ENCODE assay signal across 22 cellular contexts in the genomic region with DNA sequence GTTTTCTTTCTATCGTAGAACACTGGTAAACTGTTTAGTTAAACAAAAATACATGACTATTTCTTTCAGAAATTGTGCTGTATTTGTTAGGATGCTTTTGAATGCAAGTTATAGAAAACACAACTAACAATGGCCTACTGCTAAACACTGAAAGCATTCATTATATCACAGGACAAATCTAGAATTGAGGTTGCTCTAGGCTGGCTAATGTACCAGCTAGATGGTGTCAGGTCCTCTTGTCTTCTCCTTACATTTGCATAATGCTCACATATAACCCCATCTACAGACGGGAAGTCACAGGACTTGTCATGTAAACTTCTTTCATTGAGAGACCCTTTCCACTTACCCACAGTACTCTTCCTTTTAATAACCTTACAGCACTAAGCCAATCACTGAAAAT.
DNase-seq lines count a peak whose midpoint lies in the region; ATAC-seq, FAIRE-seq and TF ChIP-seq lines count a peak whose summit lies in the region.
"Had no signal": no experiment of that assay in that cellular context is flagged by ENCODE, and none has a peak within 500 bp of the region (broad histone marks: within the 10 kb centered on the region; RNA-seq: fewer than 3 reads in every experiment).

No MANE protein-coding gene starts in this region.

- no peaks in the 10 kb centered on the region for H3K4me1 ChIP-seq in GM12878 (ENCODE audit: control insufficient read depth, insufficient read depth, low read length)
- no peaks in the 10 kb centered on the region for H3K4me1 ChIP-seq in neural progenitor cell

- no peaks in the 10 kb centered on the region for H3K36me3 Mint-ChIP-seq in neural progenitor cell
- H3K36me3 Mint-ChIP-seq: CD8-positive, alpha-beta T cell had no signal

- no peak for TF ChIP-seq EP300 in GM12878 (IDR thresholded peaks at IDR 0.05; ENCODE audit: borderline replicate concordance in 1 of 2, control insufficient read depth in 1 of 2, low read depth in 2 of 2, low read length in 2 of 2)

- BruUV-seq in GM12878 (replicated peaks; lab: Mats Ljungman, UMichigan): no TSS peak

- H3K9ac ChIP-seq in GM12878 (ENCODE audit: control insufficient read depth, insufficient read depth, low read length) (no peak overlapping the region), neural progenitor cell (no peak overlapping the region)
- H3K9ac ChIP-seq: KMS-11 had no signal

- H3K9me3 ChIP-seq in GM12878 (replicated peaks; ENCODE audit: control insufficient read depth, insufficient read depth, low read length) (no peaks in the 10 kb centered on the region), neural progenitor cell (ENCODE audit: low read depth) (no peaks in the 10 kb centered on the region)

- H3K27ac ChIP-seq in GM12878 (ENCODE audit: control insufficient read depth, insufficient read depth): no peak overlapping the region
- H3K27ac ChIP-seq in neural progenitor cell: no peak overlapping the region
- H3K27ac ChIP-seq: C4-2B, KMS-11, RWPE1, SK-N-MC had no signal

- H4K20me1 ChIP-seq in GM12878 (ENCODE audit: control insufficient read depth, insufficient read depth) (no peaks in the 10 kb centered on the region), neural progenitor cell (ENCODE audit: low read depth) (no peaks in the 10 kb centered on the region)

- 0% methylated on average over 2 of the region's 2 CpGs for WGBS in GM12878 (ENCODE audit: insufficient coverage, insufficient replicate concordance, low lambda C conversion rate, missing lambda C conversion rate)

- H3K79me2 ChIP-seq in GM12878 (ENCODE audit: control insufficient read depth, insufficient read depth, low read length) (no peaks in the 10 kb centered on the region), neural progenitor cell (ENCODE audit: low read depth) (no peaks in the 10 kb centered on the region)

- H3K9me3 Mint-ChIP-seq in neural progenitor cell: no peaks in the 10 kb centered on the region

- H3K4me1 Mint-ChIP-seq in neural progenitor cell: no peaks in the 10 kb centered on the region
- H3K4me1 Mint-ChIP-seq: B cell had no signal

- H3K27me3 Mint-ChIP-seq in neural progenitor cell (ENCODE audit: insufficient read depth, low read depth): peaks cover 2% of the 10 kb centered on the region
- H3K27me3 Mint-ChIP-seq: B cell had no signal

- intact Hi-C loops in GM12878 (cut with micrococcal nuclease; ENCODE audit: unreplicated experiment) (no loop called here), posterior vena cava (cut with DNase I) (no loop called here)

- in situ Hi-C loops in GM12878 (cut with MboI): no loop called here

- RAD21 ChIA-PET in GM12878 (lab: Charles Lee; ENCODE audit: unreplicated experiment): interaction anchor here (1.2 to 2.7 kb wide), 4 partner anchors 29 to 434 kb away, joined by 3 to 7 read pairs (median 4); no protein-coding TSS in a partner anchor

- no peak for TF ChIP-seq RAD21 in GM12878 (IDR thresholded peaks at IDR 0.05; ENCODE audit: insufficient read depth, low read depth, low read length)

- H3K4me3 Mint-ChIP-seq in neural progenitor cell: no peak overlapping the region
- H3K4me3 Mint-ChIP-seq: B cell; CD8-positive, alpha-beta T cell had no signal

- H2AFZ ChIP-seq in GM12878 (ENCODE audit: control insufficient read depth, low read depth, low read length): no peak overlapping the region
- peak overlapping the region; percentile 24 for H2AFZ ChIP-seq in neural progenitor cell (replicated peaks)

- CTCF ChIA-PET in GM12878 (lab: Yijun Ruan, JAX): interaction anchor here (0.9 to 1.5 kb wide), 5 partner anchors 9 to 51 kb away, joined by 3 to 4 read pairs (median 3); no protein-coding TSS in a partner anchor

- no peaks in the 10 kb centered on the region for H3K27me3 ChIP-seq in GM12878 (replicated peaks in 1 of 2; ENCODE audit: control insufficient read depth in 2 of 2, insufficient read depth in 2 of 2, low read length in 1 of 2)
- no peaks in the 10 kb centered on the region for H3K27me3 ChIP-seq in neural progenitor cell

- TF ChIP-seq CTCF in GM12878 (IDR thresholded peaks at IDR 0.05 in 2 of 3, conservative IDR thresholded peaks at IDR 0.05 in 1 of 3; ENCODE audit: control insufficient read depth in 2 of 3, extremely low read depth in 1 of 3, insufficient read depth in 1 of 3, low read depth in 3 of 3, low read length in 3 of 3): no peak
- TF ChIP-seq CTCF in neural progenitor cell (IDR thresholded peaks at IDR 0.05): no peak

- DNase-seq in GM12878 (ENCODE audit: low read depth, low spot score): no peak
- DNase-seq in foreskin melanocyte: peak; percentile 83
- no peak for DNase-seq in neural progenitor cell (ENCODE audit: low spot score)
- no peak for DNase-seq in erythroblast (lab: John Stamatoyannopoulos, UW)
- no peak for DNase-seq in urothelium cell line (ENCODE audit: low spot score)
- no peak for DNase-seq in posterior vena cava (ENCODE audit: low spot score)
- DNase-seq: CD8-positive, alpha-beta T cell; DMS153; IMR-90; MM.1S; NCI-H2029; NCI-H69; SHP77 had no signal

- FAIRE-seq in GM12878 (lab: Jason Lieb, UNC) (no peak), urothelium cell line (lab: Jason Lieb, UNC) (no peak)
- FAIRE-seq: GM19239 had no signal

- no peaks in the 10 kb centered on the region for H3F3A ChIP-seq in neural progenitor cell (ENCODE audit: low read depth)

- SMC1A ChIA-PET in GM12878 (lab: Charles Lee; ENCODE audit: uncharacterized antibody, unreplicated experiment): interaction anchor here (0.8 to 1.9 kb wide), 7 partner anchors 9 to 229 kb away, joined by 3 to 6 read pairs (median 3); no protein-coding TSS in a partner anchor

- POLR2A ChIA-PET in GM12878 (lab: Charles Lee): no interaction called here

- H3K4me2 ChIP-seq in GM12878 (ENCODE audit: control insufficient read depth, insufficient read depth) (no peak overlapping the region), neural progenitor cell (no peak overlapping the region)
- H3K4me2 ChIP-seq: KMS-11 had no signal

- ATAC-seq in GM12878 (peak; percentile 40), HG02623 (IDR thresholded peaks at IDR 0.05; ENCODE audit: unreplicated experiment) (no peak)
- ATAC-seq: CD8-positive, alpha-beta T cell; HCT116; Panc1 had no signal

- H3K36me3 ChIP-seq in GM12878 (ENCODE audit: control insufficient read depth in 2 of 2, insufficient read depth in 2 of 2, low read length in 1 of 2) (no peaks in the 10 kb centered on the region), neural progenitor cell (no peaks in the 10 kb centered on the region)

- no peak overlapping the region for H3K4me3 ChIP-seq in GM12878
- no peak overlapping the region for H3K4me3 ChIP-seq in neural progenitor cell
- H3K4me3 ChIP-seq: SK-N-MC had no signal

- TF ChIP-seq POLR2A in GM12878 (IDR thresholded peaks at IDR 0.05; ENCODE audit: low read depth, low read length): no peak
- no peak for TF ChIP-seq POLR2A in erythroblast (IDR thresholded peaks at IDR 0.05; ENCODE audit: low read length)

- H3K27ac Mint-ChIP-seq in neural progenitor cell: no peak overlapping the region
- H3K27ac Mint-ChIP-seq: B cell; CD8-positive, alpha-beta T cell had no signal

TF ChIP-seq in GM12878, 131 proteins besides CTCF, POLR2A, EP300 and RAD21:
- TF ChIP-seq TBL1XR1 (IDR thresholded peaks at IDR 0.05; ENCODE audit: low read depth, low read length) (no peak), NRF1 (conservative IDR thresholded peaks at IDR 0.05; ENCODE audit: low read depth, low read length) (no peak), MEF2A (IDR thresholded peaks at IDR 0.05; ENCODE audit: insufficient read depth, low read depth, low read length) (no peak), SRF (IDR thresholded peaks at IDR 0.05; ENCODE audit: low read depth in 2 of 2, low read length in 2 of 2) (no peak), SIN3A (IDR thresholded peaks at IDR 0.05; ENCODE audit: low read depth, low read length) (no peak), ASH2L (IDR thresholded peaks at IDR 0.05; ENCODE audit: borderline replicate concordance, low read depth) (no peak), ATF7 (IDR thresholded peaks at IDR 0.05; ENCODE audit: low read depth) (no peak), JUND (IDR thresholded peaks at IDR 0.05; ENCODE audit: low read depth, low read length) (no peak), BHLHE40 (IDR thresholded peaks at IDR 0.05; ENCODE audit: borderline replicate concordance in 1 of 2, low read depth in 2 of 2, low read length in 1 of 2) (no peak)
- TF ChIP-seq, protein P1, sequence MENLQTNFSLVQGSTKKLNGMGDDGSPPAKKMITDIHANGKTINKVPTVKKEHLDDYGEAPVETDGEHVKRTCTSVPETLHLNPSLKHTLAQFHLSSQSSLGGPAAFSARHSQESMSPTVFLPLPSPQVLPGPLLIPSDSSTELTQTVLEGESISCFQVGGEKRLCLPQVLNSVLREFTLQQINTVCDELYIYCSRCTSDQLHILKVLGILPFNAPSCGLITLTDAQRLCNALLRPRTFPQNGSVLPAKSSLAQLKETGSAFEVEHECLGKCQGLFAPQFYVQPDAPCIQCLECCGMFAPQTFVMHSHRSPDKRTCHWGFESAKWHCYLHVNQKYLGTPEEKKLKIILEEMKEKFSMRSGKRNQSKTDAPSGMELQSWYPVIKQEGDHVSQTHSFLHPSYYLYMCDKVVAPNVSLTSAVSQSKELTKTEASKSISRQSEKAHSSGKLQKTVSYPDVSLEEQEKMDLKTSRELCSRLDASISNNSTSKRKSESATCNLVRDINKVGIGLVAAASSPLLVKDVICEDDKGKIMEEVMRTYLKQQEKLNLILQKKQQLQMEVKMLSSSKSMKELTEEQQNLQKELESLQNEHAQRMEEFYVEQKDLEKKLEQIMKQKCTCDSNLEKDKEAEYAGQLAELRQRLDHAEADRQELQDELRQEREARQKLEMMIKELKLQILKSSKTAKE (IDR thresholded peaks at IDR 0.05; ENCODE audit: low read depth, poor library complexity, severe bottlenecking): no peak
- TF ChIP-seq, protein P2, sequence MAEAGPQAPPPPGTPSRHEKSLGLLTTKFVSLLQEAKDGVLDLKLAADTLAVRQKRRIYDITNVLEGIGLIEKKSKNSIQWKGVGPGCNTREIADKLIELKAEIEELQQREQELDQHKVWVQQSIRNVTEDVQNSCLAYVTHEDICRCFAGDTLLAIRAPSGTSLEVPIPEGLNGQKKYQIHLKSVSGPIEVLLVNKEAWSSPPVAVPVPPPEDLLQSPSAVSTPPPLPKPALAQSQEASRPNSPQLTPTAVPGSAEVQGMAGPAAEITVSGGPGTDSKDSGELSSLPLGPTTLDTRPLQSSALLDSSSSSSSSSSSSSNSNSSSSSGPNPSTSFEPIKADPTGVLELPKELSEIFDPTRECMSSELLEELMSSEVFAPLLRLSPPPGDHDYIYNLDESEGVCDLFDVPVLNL (IDR thresholded peaks at IDR 0.05; ENCODE audit: low read depth, low read length): no peak
